Comparison of ENCODE assay signal across 26 cellular contexts in the genomic region with DNA sequence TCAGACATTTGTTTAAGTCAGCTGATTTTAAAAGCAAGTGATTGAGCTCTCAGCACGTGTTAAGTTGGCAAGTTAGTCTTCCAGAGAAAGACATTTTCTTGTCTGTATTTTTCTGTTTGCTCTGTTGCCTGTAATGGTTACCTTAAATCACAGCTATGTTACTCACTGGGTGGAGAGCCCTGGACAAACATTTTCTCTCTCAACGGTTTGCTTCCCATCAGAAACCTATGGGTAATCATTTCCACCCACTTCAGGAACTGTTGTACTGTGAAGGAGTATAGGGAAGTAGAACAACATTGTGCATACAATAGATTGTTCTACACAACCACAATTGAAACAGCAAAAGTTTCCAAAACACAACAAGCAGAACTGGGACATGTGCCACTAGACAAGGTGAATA.
DNase-seq lines count a peak whose midpoint lies in the region; ATAC-seq, FAIRE-seq and TF ChIP-seq lines count a peak whose summit lies in the region.
"Had no signal": no experiment of that assay in that cellular context is flagged by ENCODE, and none has a peak within 500 bp of the region (broad histone marks: within the 10 kb centered on the region; RNA-seq: fewer than 3 reads in every experiment).

No MANE protein-coding gene starts in this region.

- FAIRE-seq in A549 (lab: Jason Lieb, UNC) (no peak), GM19239 (lab: Jason Lieb, UNC) (peak; percentile 49)
- FAIRE-seq: GM12878 had no signal

- POLR2A ChIA-PET in A549 (lab: Yijun Ruan, JAX), result no interaction called here
- POLR2A ChIA-PET in WTC11 (lab: Charles Lee), result no interaction called here

- no peak for TF ChIP-seq POLR2A in A549 (IDR thresholded peaks at IDR 0.05; ENCODE audit: low read length)

- no peak for TF ChIP-seq CTCF in A549 (IDR thresholded peaks at IDR 0.05)
- no peak for TF ChIP-seq CTCF in WTC11 (IDR thresholded peaks at IDR 0.05)

- peak overlapping the region in 1 of 2 experiments; percentile 5; a peak in 1 of 6 replicates for H3K27ac ChIP-seq in A549
- H3K27ac ChIP-seq: brain microvascular endothelial cell, heart left ventricle, spleen had no signal

- H3K27ac Mint-ChIP-seq in WTC11, result 0 out of 2 replicates have a peak overlapping the region, but pooled peaks have one; percentile 20
- H3K27ac Mint-ChIP-seq: type B pancreatic cell had no signal

- intact Hi-C loops in left colon (cut with DNase I, micrococcal nuclease) (no loop called here), Right ventricle myocardium inferior (cut with DNase I) (no loop called here)

- no peaks in the 10 kb centered on the region for H3K9me3 ChIP-seq in A549
- H3K9me3 ChIP-seq: heart left ventricle, spleen had no signal

- no peak overlapping the region for H3K4me3 Mint-ChIP-seq in WTC11
- H3K4me3 Mint-ChIP-seq: neural crest cell, type B pancreatic cell had no signal

- peaks cover 5% of the 10 kb centered on the region for H3K36me3 Mint-ChIP-seq in WTC11
- H3K36me3 Mint-ChIP-seq: type B pancreatic cell had no signal

- H3K4me1 Mint-ChIP-seq in WTC11, result peaks cover 11% of the 10 kb centered on the region
- H3K4me1 Mint-ChIP-seq: neural crest cell had no signal

- no peak for ATAC-seq in A549
- no peak for ATAC-seq in WTC11
- ATAC-seq in left colon, result peak; percentile 88
- ATAC-seq in HG02610 (IDR thresholded peaks at IDR 0.05; ENCODE audit: unreplicated experiment), result no peak
- ATAC-seq in Right ventricle myocardium inferior, result no peak
- ATAC-seq: GM12878, heart left ventricle, right cardiac atrium had no signal

- no peak for TF ChIP-seq EP300 in A549 (IDR thresholded peaks at IDR 0.05)

- H3K4me1 ChIP-seq in A549, result peaks cover 12% of the 10 kb centered on the region; the same call in 1 of the 3 replicates
- H3K4me1 ChIP-seq: spleen had no signal

- WGBS in A549 (ENCODE audit: missing lambda C conversion rate), result 19% methylated on average over 2 of the region's 2 CpGs

- H3K9me3 Mint-ChIP-seq in WTC11, result peaks cover 8% of the 10 kb centered on the region
- H3K9me3 Mint-ChIP-seq: type B pancreatic cell had no signal

- CTCF ChIA-PET in A549 (lab: Yijun Ruan, JAX), result no interaction called here
- CTCF ChIA-PET in WTC11 (lab: Charles Lee), result no interaction called here

- H3K4me2 ChIP-seq in A549, result 0 out of 3 replicates have a peak overlapping the region, but pooled peaks have one; percentile 6

- DNase-seq in A549 (ENCODE audit: low read depth in 1 of 2, low spot score in 1 of 2), result no peak
- no peak for DNase-seq in GM19239 (ENCODE audit: insufficient read length, low spot score)
- DNase-seq in WTC11 (ENCODE audit: low spot score), result no peak
- DNase-seq in left colon, result no peak
- DNase-seq in EL, result no peak
- DNase-seq in Right ventricle myocardium inferior (ENCODE audit: missing footprints), result no peak
- no peak for DNase-seq in AG08396 (ENCODE audit: low spot score)
- DNase-seq: activated CD4-positive, CD25-positive, alpha-beta regulatory T cell; activated naive CD4-positive, alpha-beta T cell treated with Interleukin-2 at 50 U/mL for 16 hours; brain microvascular endothelial cell; C1 segment of cervical spinal cord; Calu3; effector CD4-positive, alpha-beta T cell; erythroblast; foreskin fibroblast; heart left ventricle; kidney glomerular epithelial cell; NCI-H1105; NCI-H2081; OCI-M1; right cardiac atrium; spleen had no signal

- H3K4me3 ChIP-seq in A549, result no peak overlapping the region
- H3K4me3 ChIP-seq: GM12878, heart left ventricle, spleen had no signal

- no peak for TF ChIP-seq RAD21 in A549 (conservative IDR thresholded peaks at IDR 0.05 in 1 of 2, IDR thresholded peaks at IDR 0.05 in 1 of 2)

- no peaks in the 10 kb centered on the region for H3K27me3 Mint-ChIP-seq in WTC11 (ENCODE audit: low read depth)
- H3K27me3 Mint-ChIP-seq: type B pancreatic cell had no signal

TF ChIP-seq in A549, 52 proteins besides CTCF, POLR2A, EP300 and RAD21 (continues in another document):
- TF ChIP-seq, protein P1, sequence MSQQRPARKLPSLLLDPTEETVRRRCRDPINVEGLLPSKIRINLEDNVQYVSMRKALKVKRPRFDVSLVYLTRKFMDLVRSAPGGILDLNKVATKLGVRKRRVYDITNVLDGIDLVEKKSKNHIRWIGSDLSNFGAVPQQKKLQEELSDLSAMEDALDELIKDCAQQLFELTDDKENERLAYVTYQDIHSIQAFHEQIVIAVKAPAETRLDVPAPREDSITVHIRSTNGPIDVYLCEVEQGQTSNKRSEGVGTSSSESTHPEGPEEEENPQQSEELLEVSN (IDR thresholded peaks at IDR 0.05; ENCODE audit: borderline replicate concordance, low read depth), result no peak
- TF ChIP-seq NR3C1 (IDR thresholded peaks at IDR 0.05) (no peak), HEYL (CRISPR knock-in tag; IDR thresholded peaks at IDR 0.05) (no peak), POLR2AphosphoS2 (conservative IDR thresholded peaks at IDR 0.05; ENCODE audit: low read length) (no peak), KDM5A (IDR thresholded peaks at IDR 0.05) (no peak), FOSB (CRISPR knock-in tag; IDR thresholded peaks at IDR 0.05) (no peak), CHD2 (IDR thresholded peaks at IDR 0.05; ENCODE audit: low read length, partially characterized antibody) (no peak), ZNF302 (CRISPR knock-in tag; IDR thresholded peaks at IDR 0.05) (no peak), CBX8 (IDR thresholded peaks at IDR 0.05) (no peak)
- TF ChIP-seq, protein P2, sequence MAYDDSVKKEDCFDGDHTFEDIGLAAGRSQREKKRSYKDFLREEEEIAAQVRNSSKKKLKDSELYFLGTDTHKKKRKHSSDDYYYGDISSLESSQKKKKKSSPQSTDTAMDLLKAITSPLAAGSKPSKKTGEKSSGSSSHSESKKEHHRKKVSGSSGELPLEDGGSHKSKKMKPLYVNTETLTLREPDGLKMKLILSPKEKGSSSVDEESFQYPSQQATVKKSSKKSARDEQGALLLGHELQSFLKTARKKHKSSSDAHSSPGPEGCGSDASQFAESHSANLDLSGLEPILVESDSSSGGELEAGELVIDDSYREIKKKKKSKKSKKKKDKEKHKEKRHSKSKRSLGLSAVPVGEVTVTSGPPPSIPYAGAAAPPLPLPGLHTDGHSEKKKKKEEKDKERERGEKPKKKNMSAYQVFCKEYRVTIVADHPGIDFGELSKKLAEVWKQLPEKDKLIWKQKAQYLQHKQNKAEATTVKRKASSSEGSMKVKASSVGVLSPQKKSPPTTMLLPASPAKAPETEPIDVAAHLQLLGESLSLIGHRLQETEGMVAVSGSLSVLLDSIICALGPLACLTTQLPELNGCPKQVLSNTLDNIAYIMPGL (CRISPR knock-in tag; IDR thresholded peaks at IDR 0.05; ENCODE audit: borderline replicate concordance), result no peak
- TF ChIP-seq, protein P3, sequence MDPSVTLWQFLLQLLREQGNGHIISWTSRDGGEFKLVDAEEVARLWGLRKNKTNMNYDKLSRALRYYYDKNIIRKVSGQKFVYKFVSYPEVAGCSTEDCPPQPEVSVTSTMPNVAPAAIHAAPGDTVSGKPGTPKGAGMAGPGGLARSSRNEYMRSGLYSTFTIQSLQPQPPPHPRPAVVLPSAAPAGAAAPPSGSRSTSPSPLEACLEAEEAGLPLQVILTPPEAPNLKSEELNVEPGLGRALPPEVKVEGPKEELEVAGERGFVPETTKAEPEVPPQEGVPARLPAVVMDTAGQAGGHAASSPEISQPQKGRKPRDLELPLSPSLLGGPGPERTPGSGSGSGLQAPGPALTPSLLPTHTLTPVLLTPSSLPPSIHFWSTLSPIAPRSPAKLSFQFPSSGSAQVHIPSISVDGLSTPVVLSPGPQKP (IDR thresholded peaks at IDR 0.05; ENCODE audit: low read depth, low read length), result no peak

TF ChIP-seq in WTC11, 78 proteins besides CTCF, POLR2A, EP300 and RAD21 (continues in another document):
- TF ChIP-seq EMX1 (CRISPR knock-in tag; IDR thresholded peaks at IDR 0.05) (no peak), MYBL2 (CRISPR knock-in tag; IDR thresholded peaks at IDR 0.05) (no peak), ZNF396 (CRISPR knock-in tag; IDR thresholded peaks at IDR 0.05; ENCODE audit: borderline replicate concordance) (no peak), CBFB (CRISPR knock-in tag; IDR thresholded peaks at IDR 0.05; ENCODE audit: low read depth) (no peak), FOXK1 (CRISPR knock-in tag; IDR thresholded peaks at IDR 0.05) (no peak), FOXP1 (CRISPR knock-in tag; IDR thresholded peaks at IDR 0.05; ENCODE audit: borderline replicate concordance) (no peak), SP1 (CRISPR knock-in tag; conservative IDR thresholded peaks at IDR 0.05) (no peak), ZNF671 (CRISPR knock-in tag; IDR thresholded peaks at IDR 0.05) (no peak)
- TF ChIP-seq, protein P4, sequence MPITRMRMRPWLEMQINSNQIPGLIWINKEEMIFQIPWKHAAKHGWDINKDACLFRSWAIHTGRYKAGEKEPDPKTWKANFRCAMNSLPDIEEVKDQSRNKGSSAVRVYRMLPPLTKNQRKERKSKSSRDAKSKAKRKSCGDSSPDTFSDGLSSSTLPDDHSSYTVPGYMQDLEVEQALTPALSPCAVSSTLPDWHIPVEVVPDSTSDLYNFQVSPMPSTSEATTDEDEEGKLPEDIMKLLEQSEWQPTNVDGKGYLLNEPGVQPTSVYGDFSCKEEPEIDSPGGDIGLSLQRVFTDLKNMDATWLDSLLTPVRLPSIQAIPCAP (CRISPR knock-in tag; IDR thresholded peaks at IDR 0.05), result no peak
- TF ChIP-seq, protein P5, sequence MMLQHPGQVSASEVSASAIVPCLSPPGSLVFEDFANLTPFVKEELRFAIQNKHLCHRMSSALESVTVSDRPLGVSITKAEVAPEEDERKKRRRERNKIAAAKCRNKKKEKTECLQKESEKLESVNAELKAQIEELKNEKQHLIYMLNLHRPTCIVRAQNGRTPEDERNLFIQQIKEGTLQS (CRISPR knock-in tag; conservative IDR thresholded peaks at IDR 0.05), result no peak
- TF ChIP-seq, protein P6, sequence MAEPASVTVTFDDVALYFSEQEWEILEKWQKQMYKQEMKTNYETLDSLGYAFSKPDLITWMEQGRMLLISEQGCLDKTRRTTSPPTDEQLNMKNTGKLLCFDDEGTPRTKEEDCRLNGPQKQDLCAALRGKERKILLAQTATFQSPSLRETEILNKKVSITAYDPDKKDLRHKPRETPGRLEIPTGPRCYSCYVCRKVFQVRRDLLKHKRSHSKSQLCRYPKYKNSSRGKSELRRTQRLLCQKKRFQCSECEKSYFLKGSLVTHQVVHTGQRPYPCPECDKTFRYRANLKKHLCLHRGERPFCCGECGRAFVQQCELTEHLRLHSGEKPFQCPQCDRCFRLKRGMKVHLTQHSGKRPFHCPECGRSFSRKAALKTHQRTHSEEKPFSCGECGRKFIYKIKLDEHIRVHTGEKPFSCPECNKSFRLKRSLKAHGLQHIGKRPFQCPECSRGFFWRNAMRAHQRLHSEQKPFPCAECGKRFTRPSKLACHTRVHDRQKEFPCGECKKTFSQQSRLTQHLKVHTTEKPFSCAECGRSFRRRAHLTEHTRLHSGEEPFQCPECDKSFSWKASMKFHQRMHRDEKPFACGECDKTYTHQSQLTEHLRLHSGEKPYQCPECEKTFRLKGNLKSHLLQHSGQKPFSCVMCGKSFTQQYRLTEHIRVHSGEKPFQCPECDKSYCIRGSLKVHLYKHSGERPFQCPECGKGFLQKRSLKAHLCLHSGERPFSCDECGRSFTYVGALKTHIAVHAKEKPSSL (CRISPR knock-in tag; conservative IDR thresholded peaks at IDR 0.05), result no peak
